In the genomic region with DNA sequence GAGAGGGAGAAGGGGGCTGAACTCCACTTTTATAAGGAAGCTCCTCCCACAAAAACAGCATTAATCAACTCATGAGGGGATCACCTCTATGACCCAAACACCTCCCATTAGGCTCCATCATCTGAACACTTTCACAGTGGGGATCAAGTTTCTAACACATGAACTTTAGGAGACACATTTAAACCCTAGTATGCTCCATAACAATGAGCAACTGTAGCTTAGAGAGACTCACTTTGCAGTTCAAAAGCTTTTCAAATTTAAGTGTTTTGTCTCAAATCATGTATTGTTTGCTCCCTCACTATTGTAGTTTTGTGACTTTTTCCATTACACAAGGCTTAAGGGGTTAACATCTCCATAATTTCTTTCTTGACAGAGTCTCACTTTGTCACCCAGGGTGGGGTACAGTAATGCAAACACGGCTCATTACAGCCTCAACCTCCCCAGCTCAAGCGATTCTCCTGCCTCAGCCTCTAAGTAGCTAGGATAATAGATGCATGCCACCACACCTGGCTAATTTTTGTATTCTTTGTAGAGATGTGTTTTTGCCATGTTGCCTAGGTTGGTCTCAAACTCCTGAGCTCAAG, we compare ENCODE assay signal across 31 cellular contexts.
"Had no signal": no experiment of that assay in that cellular context is flagged by ENCODE, and none has a peak within 500 bp of the region (broad histone marks: within the 10 kb centered on the region; RNA-seq: fewer than 3 reads in every experiment).

No MANE protein-coding gene starts in this region.

- DNase-seq: activated CD4-positive, alpha-beta memory T cell treated with anti-CD3 and anti-CD28 coated beads for 36 hours; activated CD4-positive, alpha-beta T cell treated with anti-CD3 and anti-CD28 coated beads, Interleukin-2, amount 10 ng/mL, durations not matched to agents 7 days and 5 days; activated CD4-positive, CD25-positive, alpha-beta regulatory T cell; activated CD8-positive, alpha-beta memory T cell treated with anti-CD3 and anti-CD28 coated beads for 24 hours; activated gamma-delta T cell; activated naive CD4-positive, alpha-beta T cell treated with anti-CD3 and anti-CD28 coated beads, Interleukin-2, amount 10 ng/mL, durations not matched to agents 7 days and 5 days; activated naive CD8-positive, alpha-beta T cell treated with anti-CD3 and anti-CD28 coated beads for 36 hours; activated T-cell treated with anti-CD3 and anti-CD28 coated beads for 4 hours; activated T-cell treated with anti-CD3 and anti-CD28 coated beads, Interleukin-2, amount 50 U/mL, for 48 hours; anterior cingulate cortex; cerebellar nuclear complex; MG63; MV-4-11; NCI-H1092 treated with DMSO at 0.1 percent for 48 hours; NCI-H1417 treated with DMSO at 0.1 percent for 48 hours; NCI-H1694; NCI-H2029; NCI-H2227 treated with DMSO at 0.1 percent for 48 hours; NCI-H446 treated with DMSO at 0.1 percent for 48 hours; NCI-H524 treated with DMSO at 0.1 percent for 48 hours; NCI-H748 treated with DMSO at 0.1 percent for 48 hours; OCI-M1; RPMI8226; T-cell; T-helper 2 cell; T1000 had no signal

- H3K9me3 ChIP-seq: MG63 had no signal

- H3K4me2 ChIP-seq: KMS-11 had no signal

- H3K4me3 ChIP-seq: MG63, SK-N-MC had no signal

- H3K36me3 ChIP-seq: MG63 had no signal

- H3K9ac ChIP-seq: KMS-11 had no signal

- H3K27ac ChIP-seq: KMS-11, SK-N-MC had no signal

- H3K27me3 ChIP-seq: MG63 had no signal

- ATAC-seq: activated T-helper 17 cell treated with anti-CD3 and anti-CD28 coated beads, Interleukin-2, amount 50 U/mL, for 72 hours; Panc1; Right ventricle myocardium inferior; T-cell had no signal
